ENCODE assay signal across 9 cellular contexts in genomic region chr19:19259741-19260140, GRCh38. TPM values are rescaled to one million over a fixed set of nuclear protein-coding genes. Genes with fewer than 3 reads are reported as not detected.
DNase-seq lines count a peak whose midpoint lies in the region; ATAC-seq and FAIRE-seq lines count a peak whose summit lies in the region.
"Had no signal": no experiment of that assay in that cellular context is flagged by ENCODE, and none has a peak within 500 bp of the region (broad histone marks: within the 10 kb centered on the region; RNA-seq: fewer than 3 reads in every experiment).

No MANE protein-coding gene starts in this region.

- intact Hi-C loops in left ventricle myocardium superior (cut with micrococcal nuclease): no loop called here

- no peak for FAIRE-seq in HTR-8/SVneo (lab: Jason Lieb, UNC)

- H3K27me3 ChIP-seq in SJCRH30: no peaks in the 10 kb centered on the region

- no peaks in the 10 kb centered on the region for H3K9me3 ChIP-seq in SJCRH30 (replicated peaks)

- no peak overlapping the region for H3K4me3 ChIP-seq in SJCRH30

- H3K4me1 ChIP-seq in SJCRH30: no peaks in the 10 kb centered on the region

- H3K27ac ChIP-seq in SJCRH30: no peak overlapping the region

- H3K36me3 ChIP-seq in SJCRH30: no peaks in the 10 kb centered on the region

- DNase-seq in DMS 273 (lab: John Stamatoyannopoulos, UW; ENCODE audit: unreplicated experiment) (peak; percentile 94), HTR-8/SVneo (ENCODE audit: insufficient read length, low spot score) (peak; percentile 44), SJCRH30 (peak; percentile 22 to 53), iPS-NIHi11 (ENCODE audit: low spot score) (peak; percentile 83), NK-92 (lab: John Stamatoyannopoulos, UW; ENCODE audit: unreplicated experiment) (no peak), left ventricle myocardium superior (no peak)
- DNase-seq in stimulated activated naive CD4-positive, alpha-beta T cell treated with Interleukin-2 at 50 U/mL for 16 hours (lab: John Stamatoyannopoulos, UW): no peak
- DNase-seq: NCI-H2107 had no signal

- no peak for ATAC-seq in GM21619 (IDR thresholded peaks at IDR 0.05; ENCODE audit: unreplicated experiment)
- ATAC-seq in left ventricle myocardium superior: no peak

RNA-seq across cellular contexts. Expression of gene TM6SF2, which starts 13.4 kb away (rescaled TPM):
- total RNA-seq in SJCRH30 (2014; rRNA removed; shearing (Covaris generic)): not detected in 2 replicates
- total RNA-seq in left ventricle myocardium superior: 0.30 TPM

RNA-seq across cellular contexts. Expression of gene NCAN, which starts 48.0 kb away (rescaled TPM):
- 0.10 TPM in 1 of 2 replicates, not detected in the other for total RNA-seq in SJCRH30 (2014; rRNA removed; shearing (Covaris generic))
- not detected for total RNA-seq in left ventricle myocardium superior

RNA-seq across cellular contexts. Expression of gene NR2C2AP, which starts 56.5 kb away (rescaled TPM):
- total RNA-seq in SJCRH30 (2014; rRNA removed; shearing (Covaris generic)): 20.8 and 23.7 TPM in 2 replicates
- 5.5 TPM for total RNA-seq in left ventricle myocardium superior

Comparison
In these comparisons a context has a peak if more than half of its experiments do, and no peak if none do; other contexts are left out.
1. DNase-seq: peak in DMS 273 (single experiment), HTR-8/SVneo (single experiment), SJCRH30 (2 of 2) and iPS-NIHi11 (single experiment); none in stimulated activated naive CD4-positive, alpha-beta T cell treated with Interleukin-2 at 50 U/mL for 16 hours (single experiment), NK-92 (single experiment) and left ventricle myocardium superior (single experiment).